ENCODE assay signal across 19 cellular contexts in the genomic region with DNA sequence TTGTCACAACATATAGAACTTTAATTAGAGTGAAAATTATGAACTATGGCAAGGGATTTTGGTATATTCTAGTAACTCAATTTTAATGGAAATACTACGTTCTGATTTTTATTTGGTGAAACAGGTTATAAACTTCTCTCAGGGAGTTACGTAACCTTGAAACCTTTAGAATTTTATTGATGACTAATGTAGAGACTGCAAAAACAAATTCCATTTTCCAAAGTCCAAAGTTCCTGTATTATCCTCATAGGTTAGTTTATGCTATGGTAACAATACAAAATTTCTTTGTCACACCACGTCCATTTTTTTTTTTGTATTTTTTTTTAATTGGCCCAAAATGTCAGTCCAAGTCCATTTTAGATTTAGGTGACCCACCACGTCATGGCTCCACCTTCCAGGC.
DNase-seq lines count a peak whose midpoint lies in the region; FAIRE-seq and TF ChIP-seq lines count a peak whose summit lies in the region.
"Had no signal": no experiment of that assay in that cellular context is flagged by ENCODE, and none has a peak within 500 bp of the region (broad histone marks: within the 10 kb centered on the region; RNA-seq: fewer than 3 reads in every experiment).

No MANE protein-coding gene starts in this region.

- no peak for TF ChIP-seq CTCF in keratinocyte (optimal IDR thresholded peaks at IDR 0.05 in 1 of 3, IDR thresholded peaks at IDR 0.05 in 1 of 3, conservative IDR thresholded peaks at IDR 0.05 in 1 of 3; ENCODE audit: extremely low read depth in 1 of 3, insufficient read depth in 2 of 3, low read length in 3 of 3)
- no peak for TF ChIP-seq CTCF in GM13977 (IDR thresholded peaks at IDR 0.05; ENCODE audit: extremely low read depth, insufficient read depth, missing control alignments)
- no peak for TF ChIP-seq CTCF in lower leg skin (IDR thresholded peaks at IDR 0.05)

- dilution Hi-C loops in keratinocyte (cut with MboI; ENCODE audit: extremely low pct_ligation_motif_present, low sequenced_read_pairs): no loop called here

- DNase-seq in HT-29 (ENCODE audit: low spot score) (peak; percentile 83), LoVo (ENCODE audit: low spot score) (peak; percentile 44), keratinocyte (ENCODE audit: low read depth, low spot score) (no peak), small intestine (peak; percentile 74), GM13977 (ENCODE audit: low spot score) (no peak), lower leg skin (ENCODE audit: low spot score in 2 of 2) (no peak), RKO (ENCODE audit: low spot score) (no peak)
- no peak for DNase-seq in stimulated activated CD4-positive, alpha-beta T cell treated with anti-CD3 and anti-CD28 coated beads, Interleukin-4, amount 100 ng/mL, for 24 hours
- DNase-seq: C1 segment of cervical spinal cord; CD4-positive, alpha-beta memory T cell; COR-L47; DMS153; DND-41; GOT3; HFFc6 had no signal

- H3K36me3 ChIP-seq in keratinocyte (ENCODE audit: control insufficient read depth in 2 of 2, extremely low read depth in 1 of 2, insufficient read depth in 2 of 2, low read length in 2 of 2) (no peaks in the 10 kb centered on the region), small intestine (ENCODE audit: control insufficient read depth in 2 of 2, insufficient read depth in 2 of 2, low read length in 2 of 2) (no peaks in the 10 kb centered on the region)
- H3K36me3 ChIP-seq: HAP-1 had no signal

- FAIRE-seq in keratinocyte (lab: Jason Lieb, UNC): peak; percentile 36
- peak; percentile 26 for FAIRE-seq in small intestine (lab: Jason Lieb, UNC)
- FAIRE-seq: G401.6, GM12892, H54 had no signal

- H3K27ac ChIP-seq in keratinocyte (ENCODE audit: control insufficient read depth, insufficient read depth, low read length) (no peak overlapping the region), small intestine (ENCODE audit: low read depth in 1 of 2, low read length in 1 of 2) (no peak overlapping the region)

- no peak overlapping the region for H3K4me2 ChIP-seq in keratinocyte (ENCODE audit: control insufficient read depth, extremely low read depth, insufficient read depth, low read depth, low read length)

- H3K9ac ChIP-seq in keratinocyte (ENCODE audit: control insufficient read depth, extremely low read depth, insufficient read depth, low read length): no peak overlapping the region

- 36 to 71% (median 46%) methylated on average over 4 of the region's 4 CpGs for WGBS in small intestine, 3 donors
- WGBS in lower leg skin, 2 donors: 91% methylated on average over 4 of the region's 4 CpGs

- H3K27me3 ChIP-seq in keratinocyte (ENCODE audit: control insufficient read depth, extremely low read depth, insufficient read depth, low read length): no peaks in the 10 kb centered on the region
- H3K27me3 ChIP-seq in small intestine (ENCODE audit: control insufficient read depth in 2 of 2, insufficient read depth in 2 of 2, low read length in 2 of 2): no peaks in the 10 kb centered on the region

- no peaks in the 10 kb centered on the region for H3K79me2 ChIP-seq in keratinocyte (ENCODE audit: control insufficient read depth, insufficient read depth, low read length)

- H3K4me3 ChIP-seq in keratinocyte (ENCODE audit: control insufficient read depth in 2 of 3, extremely low read depth in 1 of 3, insufficient read depth in 2 of 3, low read depth in 1 of 3, low read length in 3 of 3) (no peak overlapping the region), small intestine (ENCODE audit: low read depth in 1 of 2, low read length in 2 of 2) (no peak overlapping the region), lower leg skin (ENCODE audit: low read depth, poor library complexity, severe bottlenecking) (no peak overlapping the region)
- H3K4me3 ChIP-seq: HAP-1 had no signal

- no peaks in the 10 kb centered on the region for H3K9me1 ChIP-seq in keratinocyte (ENCODE audit: control insufficient read depth, extremely low read depth, insufficient read depth, low read length)

- no peak for TF ChIP-seq POLR2A in lower leg skin (IDR thresholded peaks at IDR 0.05)

- peaks cover 22% of the 10 kb centered on the region for H3K4me1 ChIP-seq in keratinocyte (ENCODE audit: control insufficient read depth, extremely low read depth, insufficient read depth, low read length)
- H3K4me1 ChIP-seq in small intestine (ENCODE audit: control insufficient read depth in 2 of 2, insufficient read depth in 1 of 2, low read depth in 1 of 2, low read length in 1 of 2): peaks cover 0 to 5% of the 10 kb centered on the region in 2 donors
- H3K4me1 ChIP-seq: HAP-1 had no signal

- in situ Hi-C loops in GM13977 (cut with MboI; ENCODE audit: low pct_unique_long_range_greater_than_20kb, low sequenced_read_pairs, unreplicated experiment): no loop called here

- H2AFZ ChIP-seq in keratinocyte (ENCODE audit: control insufficient read depth, low read length): no peak overlapping the region

- no peaks in the 10 kb centered on the region for H4K20me1 ChIP-seq in keratinocyte (ENCODE audit: control insufficient read depth, extremely low read depth, insufficient read depth, low read length)

- H3K9me3 ChIP-seq in keratinocyte (ENCODE audit: control insufficient read depth, low read depth, low read length): no peaks in the 10 kb centered on the region
- no peaks in the 10 kb centered on the region for H3K9me3 ChIP-seq in small intestine (ENCODE audit: control insufficient read depth, low read depth)
- H3K9me3 ChIP-seq: HAP-1 had no signal

- intact Hi-C loops in lower leg skin (cut with DNase I; ENCODE audit: low total_unique reads): no loop called here

Comparison
In these comparisons a context has a peak if more than half of its experiments do, and no peak if none do; other contexts are left out.
1. DNase-seq: peak in HT-29 (single experiment), LoVo (single experiment) and small intestine (single experiment); none in keratinocyte (single experiment), GM13977 (single experiment), lower leg skin (0 of 2), RKO (single experiment) and stimulated activated CD4-positive, alpha-beta T cell treated with anti-CD3 and anti-CD28 coated beads, Interleukin-4, amount 100 ng/mL, for 24 hours (single experiment).